Comparison of ENCODE assay signal across 2 cellular contexts in genomic region chr14:35875296-35875695, GRCh38.
TF ChIP-seq lines count a peak whose summit lies in the region.

No MANE protein-coding gene starts in this region.

TF ChIP-seq in SK-N-SH treated with all-trans-retinoic acid at 6 μM for 48 hours, 23 proteins besides CTCF, POLR2A, EP300 and RAD21 (continued from another document):
- TF ChIP-seq PPARA (CRISPR knock-in tag; IDR thresholded peaks at IDR 0.05; ENCODE audit: borderline replicate concordance) (no peak), CSDC2 (CRISPR knock-in tag; IDR thresholded peaks at IDR 0.05) (no peak), ZNF8 (CRISPR knock-in tag; IDR thresholded peaks at IDR 0.05) (no peak), POU6F1 (CRISPR knock-in tag; IDR thresholded peaks at IDR 0.05; ENCODE audit: borderline replicate concordance, low read depth) (no peak), ISL1 (CRISPR knock-in tag; IDR thresholded peaks at IDR 0.05) (no peak), ZFP30 (CRISPR knock-in tag; IDR thresholded peaks at IDR 0.05) (no peak), PATZ1 (CRISPR knock-in tag; IDR thresholded peaks at IDR 0.05; ENCODE audit: borderline replicate concordance) (no peak), TCF4 (CRISPR knock-in tag; IDR thresholded peaks at IDR 0.05; ENCODE audit: borderline replicate concordance) (no peak), ESRRG (CRISPR knock-in tag; IDR thresholded peaks at IDR 0.05) (no peak), CREB5 (CRISPR knock-in tag; IDR thresholded peaks at IDR 0.05; ENCODE audit: low read depth) (no peak), TOX (CRISPR knock-in tag; IDR thresholded peaks at IDR 0.05; ENCODE audit: borderline replicate concordance) (no peak)

TF ChIP-seq in HepG2, 621 proteins besides CTCF, POLR2A, EP300 and RAD21 (continued from another document):
- TF ChIP-seq, protein P1, sequence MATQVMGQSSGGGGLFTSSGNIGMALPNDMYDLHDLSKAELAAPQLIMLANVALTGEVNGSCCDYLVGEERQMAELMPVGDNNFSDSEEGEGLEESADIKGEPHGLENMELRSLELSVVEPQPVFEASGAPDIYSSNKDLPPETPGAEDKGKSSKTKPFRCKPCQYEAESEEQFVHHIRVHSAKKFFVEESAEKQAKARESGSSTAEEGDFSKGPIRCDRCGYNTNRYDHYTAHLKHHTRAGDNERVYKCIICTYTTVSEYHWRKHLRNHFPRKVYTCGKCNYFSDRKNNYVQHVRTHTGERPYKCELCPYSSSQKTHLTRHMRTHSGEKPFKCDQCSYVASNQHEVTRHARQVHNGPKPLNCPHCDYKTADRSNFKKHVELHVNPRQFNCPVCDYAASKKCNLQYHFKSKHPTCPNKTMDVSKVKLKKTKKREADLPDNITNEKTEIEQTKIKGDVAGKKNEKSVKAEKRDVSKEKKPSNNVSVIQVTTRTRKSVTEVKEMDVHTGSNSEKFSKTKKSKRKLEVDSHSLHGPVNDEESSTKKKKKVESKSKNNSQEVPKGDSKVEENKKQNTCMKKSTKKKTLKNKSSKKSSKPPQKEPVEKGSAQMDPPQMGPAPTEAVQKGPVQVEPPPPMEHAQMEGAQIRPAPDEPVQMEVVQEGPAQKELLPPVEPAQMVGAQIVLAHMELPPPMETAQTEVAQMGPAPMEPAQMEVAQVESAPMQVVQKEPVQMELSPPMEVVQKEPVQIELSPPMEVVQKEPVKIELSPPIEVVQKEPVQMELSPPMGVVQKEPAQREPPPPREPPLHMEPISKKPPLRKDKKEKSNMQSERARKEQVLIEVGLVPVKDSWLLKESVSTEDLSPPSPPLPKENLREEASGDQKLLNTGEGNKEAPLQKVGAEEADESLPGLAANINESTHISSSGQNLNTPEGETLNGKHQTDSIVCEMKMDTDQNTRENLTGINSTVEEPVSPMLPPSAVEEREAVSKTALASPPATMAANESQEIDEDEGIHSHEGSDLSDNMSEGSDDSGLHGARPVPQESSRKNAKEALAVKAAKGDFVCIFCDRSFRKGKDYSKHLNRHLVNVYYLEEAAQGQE (IDR thresholded peaks at IDR 0.05; ENCODE audit: borderline replicate concordance in 1 of 2, low read depth in 1 of 2, low read length in 2 of 2): no peak
- TF ChIP-seq, protein P2, sequence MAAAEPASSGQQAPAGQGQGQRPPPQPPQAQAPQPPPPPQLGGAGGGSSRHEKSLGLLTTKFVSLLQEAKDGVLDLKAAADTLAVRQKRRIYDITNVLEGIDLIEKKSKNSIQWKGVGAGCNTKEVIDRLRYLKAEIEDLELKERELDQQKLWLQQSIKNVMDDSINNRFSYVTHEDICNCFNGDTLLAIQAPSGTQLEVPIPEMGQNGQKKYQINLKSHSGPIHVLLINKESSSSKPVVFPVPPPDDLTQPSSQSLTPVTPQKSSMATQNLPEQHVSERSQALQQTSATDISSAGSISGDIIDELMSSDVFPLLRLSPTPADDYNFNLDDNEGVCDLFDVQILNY (CRISPR knock-in tag; conservative IDR thresholded peaks at IDR 0.05): no peak
- TF ChIP-seq ZNF790 (CRISPR knock-in tag; IDR thresholded peaks at IDR 0.05; ENCODE audit: borderline replicate concordance): no peak
